ENCODE assay signal across 1 cellular context in the genomic region with DNA sequence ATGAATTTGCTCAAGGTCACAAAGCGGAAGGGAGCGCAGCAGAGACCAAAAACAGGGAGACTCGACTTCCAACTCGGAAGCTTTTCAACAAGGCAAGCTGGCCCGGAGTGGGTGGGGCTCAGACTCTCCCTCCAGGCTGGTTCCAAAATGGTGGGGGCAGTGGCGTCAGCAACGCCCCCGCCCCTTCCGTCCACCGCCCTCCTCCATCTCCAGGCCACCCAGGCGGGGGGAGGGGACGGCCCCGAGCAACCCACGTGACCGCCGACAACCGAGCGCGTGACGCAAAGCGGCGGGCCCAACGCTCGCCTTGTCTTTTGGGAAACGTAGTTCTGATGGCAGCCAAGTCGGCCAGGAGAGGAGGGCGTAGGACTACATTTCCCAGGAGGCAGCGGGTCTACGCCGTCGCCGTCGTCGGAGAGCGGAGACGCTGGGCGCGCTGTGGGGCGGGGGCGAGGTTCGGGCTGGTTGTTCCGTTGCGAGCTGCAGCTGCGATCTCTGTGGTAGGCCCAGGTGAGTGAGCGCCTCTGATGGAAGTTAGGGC.
TF ChIP-seq lines count a peak whose summit lies in the region.

Gene THRAP3 (plus strand): TSS at position 448 of the 541 bp plus-strand sequence. CDS start 58,121 bp downstream, outside the sequence.

TF ChIP-seq in HepG2, 621 proteins besides CTCF, POLR2A, EP300 and RAD21 (continued from another document and continues in another):
- TF ChIP-seq, protein P1, sequence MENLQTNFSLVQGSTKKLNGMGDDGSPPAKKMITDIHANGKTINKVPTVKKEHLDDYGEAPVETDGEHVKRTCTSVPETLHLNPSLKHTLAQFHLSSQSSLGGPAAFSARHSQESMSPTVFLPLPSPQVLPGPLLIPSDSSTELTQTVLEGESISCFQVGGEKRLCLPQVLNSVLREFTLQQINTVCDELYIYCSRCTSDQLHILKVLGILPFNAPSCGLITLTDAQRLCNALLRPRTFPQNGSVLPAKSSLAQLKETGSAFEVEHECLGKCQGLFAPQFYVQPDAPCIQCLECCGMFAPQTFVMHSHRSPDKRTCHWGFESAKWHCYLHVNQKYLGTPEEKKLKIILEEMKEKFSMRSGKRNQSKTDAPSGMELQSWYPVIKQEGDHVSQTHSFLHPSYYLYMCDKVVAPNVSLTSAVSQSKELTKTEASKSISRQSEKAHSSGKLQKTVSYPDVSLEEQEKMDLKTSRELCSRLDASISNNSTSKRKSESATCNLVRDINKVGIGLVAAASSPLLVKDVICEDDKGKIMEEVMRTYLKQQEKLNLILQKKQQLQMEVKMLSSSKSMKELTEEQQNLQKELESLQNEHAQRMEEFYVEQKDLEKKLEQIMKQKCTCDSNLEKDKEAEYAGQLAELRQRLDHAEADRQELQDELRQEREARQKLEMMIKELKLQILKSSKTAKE (CRISPR knock-in tag; IDR thresholded peaks at IDR 0.05; ENCODE audit: borderline replicate concordance): no peak
- TF ChIP-seq ZZZ3 (CRISPR knock-in tag; IDR thresholded peaks at IDR 0.05; ENCODE audit: borderline replicate concordance) (peak; percentile 37; the same call in 1 of the 2 replicates), REST (IDR thresholded peaks at IDR 0.05; ENCODE audit: borderline replicate concordance in 1 of 2, low read depth in 1 of 2, low read length in 2 of 2) (0 out of 4 replicates have a peak, but pooled peaks of 1 of the 2 experiments have one; percentile 3), ZNF609 (CRISPR knock-in tag; IDR thresholded peaks at IDR 0.05; ENCODE audit: borderline replicate concordance) (peak; percentile 47), RAD51 (IDR thresholded peaks at IDR 0.05; ENCODE audit: borderline replicate concordance) (peak; percentile 98), ZFP41 (CRISPR knock-in tag; IDR thresholded peaks at IDR 0.05; ENCODE audit: borderline replicate concordance) (0 out of 2 replicates have a peak, but pooled peaks have one; percentile 25), ZSCAN21 (CRISPR knock-in tag; IDR thresholded peaks at IDR 0.05; ENCODE audit: borderline replicate concordance) (peak; percentile 58; the same call in 1 of the 2 replicates), ZNF513 (CRISPR knock-in tag; conservative IDR thresholded peaks at IDR 0.05) (peak; percentile 90), ZNF773 (CRISPR knock-in tag; IDR thresholded peaks at IDR 0.05; ENCODE audit: borderline replicate concordance) (0 out of 2 replicates have a peak, but pooled peaks have one; percentile 1), ZBTB38 (CRISPR knock-in tag; IDR thresholded peaks at IDR 0.05) (0 out of 2 replicates have a peak, but pooled peaks have one; percentile 14), HMGA1 (CRISPR knock-in tag; conservative IDR thresholded peaks at IDR 0.05) (no peak), ZNF597 (CRISPR knock-in tag; IDR thresholded peaks at IDR 0.05) (no peak), RXRA (CRISPR knock-in tag; IDR thresholded peaks at IDR 0.05) (peak; percentile 51; the same call in 1 of the 2 replicates), FOSL1 (CRISPR knock-in tag; IDR thresholded peaks at IDR 0.05; ENCODE audit: borderline replicate concordance) (no peak), ATM (IDR thresholded peaks at IDR 0.05; ENCODE audit: borderline replicate concordance) (no peak), RELA (CRISPR knock-in tag; IDR thresholded peaks at IDR 0.05) (peak; percentile 75), ELF4 (CRISPR knock-in tag; IDR thresholded peaks at IDR 0.05; ENCODE audit: borderline replicate concordance) (peak; percentile 28), FLYWCH1 (CRISPR knock-in tag; IDR thresholded peaks at IDR 0.05) (no peak), ZNF709 (CRISPR knock-in tag; IDR thresholded peaks at IDR 0.05) (peak; percentile 88; the same call in 1 of the 2 replicates), ZNF512B (CRISPR knock-in tag; IDR thresholded peaks at IDR 0.05; ENCODE audit: borderline replicate concordance) (0 out of 2 replicates have a peak, but pooled peaks have one; percentile 5), TBX3 (IDR thresholded peaks at IDR 0.05; ENCODE audit: borderline replicate concordance) (peak; percentile 69; the same call in 1 of the 2 replicates), ZNF652 (CRISPR knock-in tag; IDR thresholded peaks at IDR 0.05; ENCODE audit: borderline replicate concordance, low read depth) (no peak), RARG (CRISPR knock-in tag; IDR thresholded peaks at IDR 0.05; ENCODE audit: low read depth) (no peak), ZNF143 (CRISPR knock-in tag; IDR thresholded peaks at IDR 0.05) (peak; percentile 98), BCL6 (CRISPR knock-in tag; IDR thresholded peaks at IDR 0.05) (peak; percentile 37; the same call in 1 of the 2 replicates), SMAD3 (CRISPR knock-in tag; IDR thresholded peaks at IDR 0.05) (peak; percentile 93), ZNF503 (CRISPR knock-in tag; IDR thresholded peaks at IDR 0.05) (peak; percentile 43; the same call in 1 of the 2 replicates), CREB1 (IDR thresholded peaks at IDR 0.05) (peak; percentile 97), CREB1 (CRISPR knock-in tag; IDR thresholded peaks at IDR 0.05) (peak; percentile 98), ONECUT2 (CRISPR knock-in tag; IDR thresholded peaks at IDR 0.05) (no peak), FOXM1 (CRISPR knock-in tag; IDR thresholded peaks at IDR 0.05) (peak; percentile 9; the same call in 1 of the 2 replicates), ZFX (CRISPR knock-in tag; IDR thresholded peaks at IDR 0.05; ENCODE audit: low read depth) (peak; percentile 97), THYN1 (CRISPR knock-in tag; IDR thresholded peaks at IDR 0.05; ENCODE audit: borderline replicate concordance, low read depth) (peak; percentile 86; the same call in 1 of the 2 replicates), HMG20B (CRISPR knock-in tag; conservative IDR thresholded peaks at IDR 0.05) (0 out of 2 replicates have a peak, but pooled peaks have one; percentile 7), ZNF737 (CRISPR knock-in tag; IDR thresholded peaks at IDR 0.05; ENCODE audit: borderline replicate concordance) (no peak), ZNF891 (CRISPR knock-in tag; IDR thresholded peaks at IDR 0.05) (peak; percentile 16; the same call in 1 of the 2 replicates)
- TF ChIP-seq, protein P2, sequence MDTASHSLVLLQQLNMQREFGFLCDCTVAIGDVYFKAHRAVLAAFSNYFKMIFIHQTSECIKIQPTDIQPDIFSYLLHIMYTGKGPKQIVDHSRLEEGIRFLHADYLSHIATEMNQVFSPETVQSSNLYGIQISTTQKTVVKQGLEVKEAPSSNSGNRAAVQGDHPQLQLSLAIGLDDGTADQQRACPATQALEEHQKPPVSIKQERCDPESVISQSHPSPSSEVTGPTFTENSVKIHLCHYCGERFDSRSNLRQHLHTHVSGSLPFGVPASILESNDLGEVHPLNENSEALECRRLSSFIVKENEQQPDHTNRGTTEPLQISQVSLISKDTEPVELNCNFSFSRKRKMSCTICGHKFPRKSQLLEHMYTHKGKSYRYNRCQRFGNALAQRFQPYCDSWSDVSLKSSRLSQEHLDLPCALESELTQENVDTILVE (CRISPR knock-in tag; IDR thresholded peaks at IDR 0.05): peak; percentile 86
